Comparison of ENCODE assay signal across 1 cellular context in the genomic region with DNA sequence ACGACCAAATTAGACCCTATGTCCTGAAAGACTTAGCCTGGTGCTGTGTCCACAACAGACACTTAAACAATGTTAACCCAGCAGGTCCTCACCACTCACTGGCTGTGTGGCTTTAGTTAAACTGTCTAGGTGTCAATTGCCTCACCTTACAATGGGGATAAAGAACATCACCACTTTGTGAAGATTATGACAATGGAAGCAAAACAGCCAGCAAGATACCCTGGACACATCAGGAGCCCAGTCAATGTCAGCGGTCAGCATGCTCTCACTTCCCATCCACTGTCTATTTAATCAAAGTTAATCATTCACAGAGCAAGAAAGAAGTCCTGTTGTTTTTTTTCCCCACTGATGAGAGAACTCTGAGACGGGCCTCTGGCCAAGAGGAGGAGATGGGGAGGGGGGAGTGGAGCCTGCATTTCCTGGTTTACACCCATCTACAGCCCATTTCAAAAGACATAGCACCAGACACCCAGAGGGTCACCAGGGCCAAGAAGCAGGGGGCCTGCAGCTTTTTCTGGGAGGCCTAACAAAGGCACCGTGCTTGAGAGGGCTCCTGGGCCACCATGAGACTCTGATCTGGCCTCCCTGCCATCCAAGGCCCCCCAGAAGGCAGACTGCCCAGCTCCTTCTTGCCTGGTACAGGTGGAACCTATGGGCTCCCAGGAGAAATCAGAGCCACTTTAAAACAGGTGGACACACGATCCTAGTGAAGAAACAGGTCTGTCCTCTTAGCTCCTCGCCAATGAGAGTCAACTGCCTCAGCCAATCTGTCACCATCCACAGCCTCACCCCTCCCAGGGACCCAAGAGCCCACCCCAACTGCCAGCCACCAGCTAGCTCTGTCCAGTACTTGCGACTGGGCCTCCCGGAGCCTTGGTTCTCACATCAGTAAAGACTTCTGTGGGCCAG.
TF ChIP-seq lines count a peak whose summit lies in the region.

No MANE protein-coding gene starts in this region.

TF ChIP-seq in endothelial cell of umbilical vein, 7 proteins besides CTCF, POLR2A, EP300 and RAD21:
- TF ChIP-seq MAX (IDR thresholded peaks at IDR 0.05; ENCODE audit: insufficient read depth, insufficient read length): no peak
- TF ChIP-seq GATA2 (IDR thresholded peaks at IDR 0.05; ENCODE audit: insufficient read depth, insufficient read length, low read depth, low read length): no peak
- TF ChIP-seq MYC (IDR thresholded peaks at IDR 0.05; ENCODE audit: low read depth, low read length): no peak
- TF ChIP-seq POLR2AphosphoS5 (IDR thresholded peaks at IDR 0.05; ENCODE audit: insufficient read depth, low read depth, low read length): no peak
- TF ChIP-seq JUN (IDR thresholded peaks at IDR 0.05; ENCODE audit: borderline replicate concordance, insufficient read depth, insufficient read length, low read depth): no peak
- TF ChIP-seq FOS (IDR thresholded peaks at IDR 0.05; ENCODE audit: borderline replicate concordance, insufficient read depth, low read length): no peak
- no peak for TF ChIP-seq EZH2 (IDR thresholded peaks at IDR 0.05; ENCODE audit: borderline replicate concordance, low read depth, low read length, severe bottlenecking)
TF ChIP-seq in endothelial cell of umbilical vein: peak in this region for 0.
